In the genomic region with DNA sequence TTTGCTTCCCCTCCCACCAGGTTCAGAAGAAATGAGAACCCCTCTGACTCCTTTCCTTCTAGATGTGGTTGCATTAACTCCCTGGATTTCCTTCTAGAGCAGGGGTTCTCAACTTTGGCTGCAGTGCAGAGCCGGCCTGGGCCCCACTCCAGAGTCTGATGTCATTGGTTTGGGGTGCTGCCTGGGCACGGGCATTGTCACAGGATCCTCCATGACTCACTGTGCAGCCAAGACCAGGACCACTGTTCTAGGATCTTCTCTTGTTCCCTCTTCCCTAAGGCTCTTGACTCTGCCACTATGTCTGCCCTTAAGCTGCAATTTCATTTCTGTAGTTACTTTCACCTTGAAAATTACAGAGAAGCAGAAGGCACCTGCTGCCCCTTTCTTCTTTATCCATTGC, we compare ENCODE assay signal across 11 cellular contexts. TPM values are rescaled to one million over a fixed set of nuclear protein-coding genes. Genes with fewer than 3 reads are reported as not detected.
A peak's percentile ranks its signal among the peaks of the same experiment; 100 is the strongest.
DNase-seq lines count a peak whose midpoint lies in the region; ATAC-seq and TF ChIP-seq lines count a peak whose summit lies in the region.
"Had no signal": no experiment of that assay in that cellular context is flagged by ENCODE, and none has a peak within 500 bp of the region (broad histone marks: within the 10 kb centered on the region; RNA-seq: fewer than 3 reads in every experiment).

No MANE protein-coding gene starts in this region.

- TF ChIP-seq CTCF in choroid plexus epithelial cell (conservative IDR thresholded peaks at IDR 0.05; ENCODE audit: low read depth, low read length) (no peak), liver (IDR thresholded peaks at IDR 0.05; ENCODE audit: low read depth, low read length, missing input control) (no peak)

- peak overlapping the region; percentile 89 to 93 for H3K27ac ChIP-seq in liver (ENCODE audit: low read depth in 1 of 2, low read length in 2 of 2)
- H3K27ac ChIP-seq in aorta (ENCODE audit: low read depth in 1 of 2, low read length in 2 of 2) = peak overlapping the region in 1 of 2 donors; percentile 94

- TF ChIP-seq RAD21 in liver (IDR thresholded peaks at IDR 0.05) = no peak

- 37% methylated on average over 2 of the region's 2 CpGs for WGBS in liver
- 0 to 5% methylated on average over 2 of the region's 2 CpGs for WGBS in aorta, 2 donors

- H3K9me3 ChIP-seq in liver (ENCODE audit: control insufficient read depth in 4 of 4, low read length in 3 of 4) (no peaks in the 10 kb centered on the region), aorta (ENCODE audit: control insufficient read depth, low read length) (no peaks in the 10 kb centered on the region)

- H3K27me3 ChIP-seq in liver (ENCODE audit: control insufficient read depth in 4 of 4, insufficient read depth in 4 of 4, low read length in 3 of 4) (no peaks in the 10 kb centered on the region), aorta (ENCODE audit: control insufficient read depth in 1 of 2, insufficient read depth in 2 of 2, low read length in 1 of 2) (no peaks in the 10 kb centered on the region)

- no peaks in the 10 kb centered on the region for H3K36me3 ChIP-seq in liver (ENCODE audit: control insufficient read depth in 4 of 4, insufficient read depth in 3 of 4, low read depth in 1 of 4, low read length in 3 of 4)
- H3K36me3 ChIP-seq in aorta (ENCODE audit: control insufficient read depth in 1 of 2, insufficient read depth in 2 of 2, low read length in 1 of 2) = no peaks in the 10 kb centered on the region

- intact Hi-C loops in Right ventricle myocardium superior (cut with DNase I) = no loop called here
- intact Hi-C loops in cardiac septum (cut with DNase I) = loop anchor here (10.0 kb wide), 1 partner anchor 305 kb away; no protein-coding TSS in a partner anchor
- intact Hi-C loops in aorta (cut with DNase I) = no loop called here

- peak overlapping the region in 1 of 2 donors; percentile 41 for H3K9ac ChIP-seq in liver (ENCODE audit: low read depth in 1 of 2, low read length in 2 of 2)

- H3K4me1 ChIP-seq in liver (ENCODE audit: control insufficient read depth in 4 of 4, insufficient read depth in 4 of 4, low read length in 3 of 4) = peaks cover 40 to 73% (median 60%) of the 10 kb centered on the region in 4 donors
- peaks cover 2 to 9% of the 10 kb centered on the region in 2 donors for H3K4me1 ChIP-seq in aorta (ENCODE audit: control insufficient read depth in 1 of 2, insufficient read depth in 2 of 2, low read length in 2 of 2)

- DNase-seq in Right ventricle myocardium superior = peak; percentile 70
- no peak for DNase-seq in cardiac septum (ENCODE audit: low spot score)
- DNase-seq in choroid plexus epithelial cell (ENCODE audit: low read depth) = peak; percentile 73
- peak; percentile 69 to 85 for DNase-seq in aorta
- DNase-seq in HUDEP-2 (lab: John Stamatoyannopoulos, UW; ENCODE audit: unreplicated experiment in 76 of 76) = no peak
- no peak for DNase-seq in OCI-M2 (lab: John Stamatoyannopoulos, UW; ENCODE audit: unreplicated experiment)
- no peak for DNase-seq in SW 1271 (lab: John Stamatoyannopoulos, UW)
- DNase-seq: NCI-H187 treated with DMSO at 0.1 percent for 48 hours, SHP77 treated with DMSO at 0.1 percent for 48 hours had no signal

- ATAC-seq in Right ventricle myocardium superior (ENCODE audit: poor library complexity) (peak; percentile 12), aorta (ENCODE audit: low FRiP score) (peak; percentile 51)
- ATAC-seq: GM12878 had no signal

- no peak overlapping the region for H3K4me3 ChIP-seq in choroid plexus epithelial cell (ENCODE audit: low read depth, low read length)
- no peak overlapping the region for H3K4me3 ChIP-seq in liver (ENCODE audit: low read depth in 1 of 3, low read length in 3 of 3)
- H3K4me3 ChIP-seq in aorta (ENCODE audit: low read length in 2 of 2) = no peak overlapping the region
- H3K4me3 ChIP-seq: GM12878 had no signal

TF ChIP-seq in liver, 16 proteins besides CTCF, POLR2A, EP300 and RAD21:
- TF ChIP-seq YY1 (IDR thresholded peaks at IDR 0.05) (no peak), JUND (IDR thresholded peaks at IDR 0.05) (peak in 1 of 2 donors; percentile 57)

RNA-seq across cellular contexts. Expression of a gene that starts 31.8 kb away (rescaled TPM):
- total RNA-seq in Right ventricle myocardium superior = 51.4 TPM
- total RNA-seq in cardiac septum = 52.3 TPM
- 10 to 100 TPM; 10.4 to 38.6 TPM for total RNA-seq in liver
- 10 to 100 TPM; 13.2 to 13.5 TPM for polyA plus RNA-seq in liver
- total RNA-seq in aorta = 10 to 100 TPM; 21.9 to 24.9 TPM
- 10 to 100 TPM in 1 of 2 donors, 1 to 10 TPM in 1; 7.8 to 28.8 TPM for polyA plus RNA-seq in aorta

Comparison
In these comparisons a context has a peak if more than half of its experiments do, and no peak if none do; other contexts are left out.
1. DNase-seq: peak in Right ventricle myocardium superior (single experiment), choroid plexus epithelial cell (single experiment) and aorta (2 of 2); none in cardiac septum (single experiment), HUDEP-2 (0 of 76), OCI-M2 (single experiment) and SW 1271 (0 of 2).